25 cellular contexts compared by ENCODE assay signal in genomic region chr20:61619751-61620150, GRCh38.
"Had no signal": no experiment of that assay in that cellular context is flagged by ENCODE, and none has a peak within 500 bp of the region (broad histone marks: within the 10 kb centered on the region; RNA-seq: fewer than 3 reads in every experiment).

No MANE protein-coding gene starts in this region.

- H3K36me3 ChIP-seq: left lung, lower lobe of right lung, right atrium auricular region, right lobe of liver, suprapubic skin, thoracic aorta, tibial artery, upper lobe of right lung had no signal

- H3K27me3 ChIP-seq: right atrium auricular region, right lobe of liver, upper lobe of right lung had no signal

- H3K4me3 ChIP-seq: left lung, lower lobe of right lung, mucosa of descending colon, psoas muscle, right atrium auricular region, right lobe of liver, smooth muscle cell, suprapubic skin, thoracic aorta, tibial artery, upper lobe of right lung had no signal

- DNase-seq: immature natural killer cell; kidney; left colon; left lung; lower lobe of right lung; mammary epithelial cell; mesenchymal stem cell; mucosa of descending colon; naive thymus-derived CD4-positive, alpha-beta T cell; psoas muscle; stimulated activated CD4-positive, alpha-beta T cell treated with anti-CD3 and anti-CD28 coated beads, Interleukin-1b, Interleukin-23, amount 100 ng/mL, for 48 hours; stimulated activated CD4-positive, alpha-beta T cell treated with anti-CD3 and anti-CD28 coated beads, Interleukin-2, amount 100 ng/mL, for 48 hours; stimulated activated CD4-positive, alpha-beta T cell treated with anti-CD3 and anti-CD28 coated beads, Interleukin-4, amount 100 ng/mL, for 4 hours; stimulated activated CD8-positive, alpha-beta memory T cell treated with anti-CD3 and anti-CD28 coated beads, Interleukin-4, amount 100 ng/mL, for 48 hours; stimulated activated naive CD4-positive, alpha-beta T cell treated with Interleukin-2 at 50 U/mL for 16 hours; stimulated activated naive CD8-positive, alpha-beta T cell treated with anti-CD3 and anti-CD28 coated beads, Interleukin-15, amount 100 ng/mL, for 72 hours; tibial artery; trophoblast cell; upper lobe of right lung had no signal

- H3K4me1 ChIP-seq: left lung, lower lobe of right lung, parathyroid adenoma, psoas muscle, right atrium auricular region, right lobe of liver, suprapubic skin, tibial artery, upper lobe of right lung had no signal

- H3K9me3 ChIP-seq: lower lobe of right lung, mucosa of descending colon, psoas muscle, right atrium auricular region, right lobe of liver, suprapubic skin, thoracic aorta, tibial artery, upper lobe of right lung had no signal

- H3K27ac ChIP-seq: left lung, lower lobe of right lung, parathyroid adenoma, psoas muscle, right atrium auricular region, right lobe of liver, suprapubic skin, thoracic aorta, tibial artery, upper lobe of right lung had no signal
